ENCODE assay signal across 23 cellular contexts in genomic region chr6:54196905-54197304, GRCh38.
DNase-seq lines count a peak whose midpoint lies in the region; ATAC-seq, FAIRE-seq and TF ChIP-seq lines count a peak whose summit lies in the region.
"Had no signal": no experiment of that assay in that cellular context is flagged by ENCODE, and none has a peak within 500 bp of the region (broad histone marks: within the 10 kb centered on the region; RNA-seq: fewer than 3 reads in every experiment).

No MANE protein-coding gene starts in this region.

- no peaks in the 10 kb centered on the region for H3K27me3 ChIP-seq in HL-60 (ENCODE audit: insufficient read depth, poor library complexity, severe bottlenecking)
- H3K27me3 ChIP-seq in small intestine (ENCODE audit: control insufficient read depth in 2 of 2, insufficient read depth in 2 of 2, low read length in 2 of 2): no peaks in the 10 kb centered on the region
- H3K27me3 ChIP-seq in CD8-positive, alpha-beta memory T cell (ENCODE audit: insufficient read depth, low read length, poor library complexity, severe bottlenecking): no peaks in the 10 kb centered on the region
- no peaks in the 10 kb centered on the region for H3K27me3 ChIP-seq in Karpas-422 (ENCODE audit: low read length)
- H3K27me3 ChIP-seq: BE2C, BLaER1 had no signal

- H3K27ac Mint-ChIP-seq in CD8-positive, alpha-beta memory T cell: no peak overlapping the region
- H3K27ac Mint-ChIP-seq: CD4-positive, alpha-beta memory T cell; CD4-positive, CD25-positive, alpha-beta regulatory T cell had no signal

- peaks cover 2 to 12% (median 3%) of the 10 kb centered on the region in 5 donors for H3K9me3 Mint-ChIP-seq in CD8-positive, alpha-beta memory T cell

- no peaks in the 10 kb centered on the region for H3K9me2 ChIP-seq in Karpas-422 (replicated peaks; ENCODE audit: insufficient read depth, low read length)

- no peak for DNase-seq in HL-60 (ENCODE audit: low read depth in 1 of 2, low spot score in 1 of 2)
- no peak for DNase-seq in mucosa of descending colon
- peak; percentile 3 for DNase-seq in small intestine
- DNase-seq in CD8-positive, alpha-beta memory T cell: no peak
- DNase-seq in Karpas-422: no peak
- DNase-seq: 8988T; ACHN; BE2C; C1 segment of cervical spinal cord; Caco-2; Calu3; CD4-positive, alpha-beta memory T cell; CD4-positive, CD25-positive, alpha-beta regulatory T cell; DMS79 treated with DMSO at 0.1 percent for 48 hours; GF-D8 had no signal

- no peaks in the 10 kb centered on the region for H3K4me1 ChIP-seq in mucosa of descending colon (ENCODE audit: low read depth)
- H3K4me1 ChIP-seq in small intestine (ENCODE audit: control insufficient read depth in 2 of 2, insufficient read depth in 1 of 2, low read depth in 1 of 2, low read length in 1 of 2): no peaks in the 10 kb centered on the region
- H3K4me1 ChIP-seq in CD8-positive, alpha-beta memory T cell (ENCODE audit: insufficient read depth, low read length): no peaks in the 10 kb centered on the region
- H3K4me1 ChIP-seq in Karpas-422 (ENCODE audit: low read length): no peaks in the 10 kb centered on the region
- H3K4me1 ChIP-seq: BE2C, BLaER1 had no signal

- no peak overlapping the region for H3K9ac ChIP-seq in Karpas-422 (ENCODE audit: low read length)
- H3K9ac ChIP-seq: BLaER1 had no signal

- no peak for TF ChIP-seq CTCF in HL-60 (IDR thresholded peaks at IDR 0.05; ENCODE audit: insufficient read depth, low read length)
- no peak for TF ChIP-seq CTCF in mucosa of descending colon (IDR thresholded peaks at IDR 0.05)

- H3K36me3 Mint-ChIP-seq in CD8-positive, alpha-beta memory T cell: no peaks in the 10 kb centered on the region
- H3K36me3 Mint-ChIP-seq: CD14-positive monocyte; CD4-positive, alpha-beta memory T cell; CD4-positive, CD25-positive, alpha-beta regulatory T cell had no signal

- ATAC-seq in mucosa of descending colon (peak; percentile 51), GM19455 (IDR thresholded peaks at IDR 0.05; ENCODE audit: unreplicated experiment) (no peak)

- H2AFZ ChIP-seq in Karpas-422 (ENCODE audit: low read length): no peak overlapping the region

- POLR2A ChIA-PET in CD8-positive, alpha-beta memory T cell (lab: Charles Lee): no interaction called here

- H3K4me3 Mint-ChIP-seq in CD8-positive, alpha-beta memory T cell: no peak overlapping the region
- H3K4me3 Mint-ChIP-seq: CD14-positive monocyte; CD4-positive, alpha-beta memory T cell; CD4-positive, CD25-positive, alpha-beta regulatory T cell had no signal

- CTCF ChIA-PET in CD8-positive, alpha-beta memory T cell (lab: Charles Lee): no interaction called here

- no peak for FAIRE-seq in small intestine (lab: Jason Lieb, UNC)
- FAIRE-seq: A204.1, D721Med, G401.6, GM12891, GM18507 had no signal

- no peak overlapping the region for H3K4me3 ChIP-seq in HL-60 (replicated peaks; ENCODE audit: insufficient read depth, low read length)
- H3K4me3 ChIP-seq in mucosa of descending colon: no peak overlapping the region
- no peak overlapping the region for H3K4me3 ChIP-seq in small intestine (ENCODE audit: low read depth in 1 of 2, low read length in 2 of 2)
- H3K4me3 ChIP-seq in CD8-positive, alpha-beta memory T cell (ENCODE audit: low read length): no peak overlapping the region
- H3K4me3 ChIP-seq in Karpas-422 (ENCODE audit: low read length): no peak overlapping the region
- H3K4me3 ChIP-seq: BLaER1 had no signal

- H3K4me2 ChIP-seq in Karpas-422 (ENCODE audit: low read depth, low read length, poor library complexity, severe bottlenecking): no peak overlapping the region
- H3K4me2 ChIP-seq: BLaER1 had no signal

- H3K9me3 ChIP-seq in mucosa of descending colon (no peaks in the 10 kb centered on the region), small intestine (ENCODE audit: control insufficient read depth, low read depth) (no peaks in the 10 kb centered on the region), Karpas-422 (ENCODE audit: low read length) (no peaks in the 10 kb centered on the region)
- no peaks in the 10 kb centered on the region for H3K9me3 ChIP-seq in CD8-positive, alpha-beta memory T cell (ENCODE audit: low read length)
- H3K9me3 ChIP-seq: BE2C, BLaER1, Caco-2 had no signal

- no peaks in the 10 kb centered on the region for H4K20me1 ChIP-seq in Karpas-422 (ENCODE audit: insufficient read depth, low read depth, low read length)
- H4K20me1 ChIP-seq: BLaER1 had no signal

- H3K27ac ChIP-seq in HL-60 (replicated peaks) (peak overlapping the region; percentile 74), small intestine (ENCODE audit: low read depth in 1 of 2, low read length in 1 of 2) (no peak overlapping the region), Karpas-422 (ENCODE audit: low read length) (no peak overlapping the region)
- no peak overlapping the region for H3K27ac ChIP-seq in CD8-positive, alpha-beta memory T cell (ENCODE audit: low read depth, low read length)
- H3K27ac ChIP-seq: BLaER1 had no signal

- H3K79me2 ChIP-seq in Karpas-422 (ENCODE audit: low read length): no peaks in the 10 kb centered on the region

- H3K4me1 Mint-ChIP-seq in CD8-positive, alpha-beta memory T cell: no peaks in the 10 kb centered on the region
- H3K4me1 Mint-ChIP-seq: CD4-positive, alpha-beta memory T cell; CD4-positive, CD25-positive, alpha-beta regulatory T cell had no signal

- intact Hi-C loops in mucosa of descending colon (cut with DNase I, micrococcal nuclease): no loop called here

- H3K27me3 Mint-ChIP-seq in CD8-positive, alpha-beta memory T cell: no peaks in the 10 kb centered on the region
- H3K27me3 Mint-ChIP-seq: CD4-positive, alpha-beta memory T cell; CD4-positive, CD25-positive, alpha-beta regulatory T cell had no signal

- WGBS in small intestine, 3 donors: 71 to 87% (median 76%) methylated on average over 3 of the region's 3 CpGs

- H3K36me3 ChIP-seq in mucosa of descending colon (ENCODE audit: low read depth) (no peaks in the 10 kb centered on the region), small intestine (ENCODE audit: control insufficient read depth in 2 of 2, insufficient read depth in 2 of 2, low read length in 2 of 2) (no peaks in the 10 kb centered on the region), Karpas-422 (ENCODE audit: insufficient read depth, low read length) (no peaks in the 10 kb centered on the region)
- no peaks in the 10 kb centered on the region for H3K36me3 ChIP-seq in CD8-positive, alpha-beta memory T cell (ENCODE audit: insufficient read depth, low read length)
- H3K36me3 ChIP-seq: BE2C, BLaER1 had no signal
